In the genomic region with DNA sequence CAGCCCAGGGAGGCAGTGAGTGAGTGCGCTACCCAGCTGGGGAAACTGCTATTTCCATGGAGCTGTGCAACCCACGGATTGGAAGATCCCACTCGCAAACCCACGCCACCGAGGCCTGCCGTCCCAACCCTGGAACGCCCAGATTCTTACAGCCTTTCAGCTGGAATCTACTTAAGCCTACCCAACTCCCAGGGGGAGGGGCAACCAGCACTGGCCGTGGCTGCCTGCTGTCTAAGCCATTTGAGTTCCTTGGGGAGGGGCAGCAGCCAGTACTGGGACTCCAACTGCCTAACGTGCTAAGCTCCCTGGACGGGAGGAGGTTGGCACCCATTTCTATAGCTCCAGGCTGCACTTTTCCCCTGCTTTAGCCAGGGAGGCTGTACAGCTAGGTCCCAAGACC, we compare ENCODE assay signal across 26 cellular contexts.
"Had no signal": no experiment of that assay in that cellular context is flagged by ENCODE, and none has a peak within 500 bp of the region (broad histone marks: within the 10 kb centered on the region; RNA-seq: fewer than 3 reads in every experiment).

No MANE protein-coding gene starts in this region.

- H3K4me3 ChIP-seq: left lung, lower lobe of right lung, ovary, right atrium auricular region, right lobe of liver, smooth muscle cell, stomach, testis, thyroid gland, transverse colon, upper lobe of right lung had no signal

- H3K27ac Mint-ChIP-seq: immature natural killer cell; natural killer cell; nephron progenitor cell; progenitor cell of endocrine pancreas; stimulated activated memory B cell treated with anti-CD40 and anti-IgM and Interleukin-4, amounts not matched to agents 10 μg/mL and 1 μg/mL and 100 μg/mL, for 72 hours had no signal

- H3K27me3 Mint-ChIP-seq: progenitor cell of endocrine pancreas; stimulated activated memory B cell treated with anti-CD40 and anti-IgM and Interleukin-4, amounts not matched to agents 10 μg/mL and 1 μg/mL and 100 μg/mL, for 72 hours had no signal

- H3K27ac ChIP-seq: left lung, lower lobe of right lung, ovary, right atrium auricular region, right lobe of liver, stomach, testis, thyroid gland, transverse colon, upper lobe of right lung had no signal

- H3K36me3 ChIP-seq: lower lobe of right lung, ovary, right lobe of liver, thyroid gland, upper lobe of right lung had no signal

- H3K9me3 ChIP-seq: testis, thyroid gland had no signal

- ATAC-seq: left colon; left lung; lower lobe of right lung; natural killer cell; right lobe of liver; stimulated activated memory B cell treated with anti-CD40 and anti-IgM and Interleukin-4, amounts not matched to agents 10 μg/mL and 1 μg/mL and 100 μg/mL, for 72 hours; stimulated activated naive CD8-positive, alpha-beta T cell treated with anti-CD3 and anti-CD28 coated beads, Interleukin-15, Interleukin-2, amounts not matched to agents 100 U/mL and 50 U/mL, for 24 hours; upper lobe of right lung had no signal

- H3K4me3 Mint-ChIP-seq: immature natural killer cell; natural killer cell; nephron progenitor cell; stimulated activated memory B cell treated with anti-CD40 and anti-IgM and Interleukin-4, amounts not matched to agents 10 μg/mL and 1 μg/mL and 100 μg/mL, for 72 hours had no signal

- DNase-seq: hypothalamus; immature natural killer cell; kidney; left colon; lower lobe of right lung; mammary epithelial cell; mesenchymal stem cell; natural killer cell; nephron progenitor cell; ovary; right lobe of liver; stimulated activated CD4-positive, alpha-beta T cell treated with anti-CD3 and anti-CD28 coated beads, Interleukin-1b, Interleukin-23, amount 100 ng/mL, for 48 hours; stimulated activated CD4-positive, alpha-beta T cell treated with anti-CD3 and anti-CD28 coated beads, Interleukin-2, amount 100 ng/mL, for 48 hours; stimulated activated CD4-positive, alpha-beta T cell treated with anti-CD3 and anti-CD28 coated beads, Interleukin-4, amount 100 ng/mL, for 4 hours; stimulated activated CD8-positive, alpha-beta memory T cell treated with anti-CD3 and anti-CD28 coated beads, Interleukin-4, amount 100 ng/mL, for 48 hours; stimulated activated naive CD8-positive, alpha-beta T cell treated with anti-CD3 and anti-CD28 coated beads, Interleukin-15, Interleukin-2, amounts not matched to agents 100 U/mL and 50 U/mL, for 24 hours; stomach; testis; thyroid gland; transverse colon; upper lobe of right lung had no signal

- H3K4me2 ChIP-seq: smooth muscle cell had no signal

- H3K27me3 ChIP-seq: left lung, ovary, right atrium auricular region, right lobe of liver, stomach, testis, thyroid gland, transverse colon, upper lobe of right lung had no signal

- H3K4me1 ChIP-seq: lower lobe of right lung, right atrium auricular region, right lobe of liver, testis, thyroid gland, upper lobe of right lung had no signal
